Comparison of ENCODE assay signal across 19 cellular contexts in genomic region chr2:11588228-11589110, GRCh38. TPM values are rescaled to one million over a fixed set of nuclear protein-coding genes. Genes with fewer than 3 reads are reported as not detected.
A peak's percentile ranks its signal among the peaks of the same experiment; 100 is the strongest.
DNase-seq lines count a peak whose midpoint lies in the region; ATAC-seq, FAIRE-seq and TF ChIP-seq lines count a peak whose summit lies in the region.
"Had no signal": no experiment of that assay in that cellular context is flagged by ENCODE, and none has a peak within 500 bp of the region (broad histone marks: within the 10 kb centered on the region; RNA-seq: fewer than 3 reads in every experiment).

No MANE protein-coding gene starts in this region.

- H3K27ac ChIP-seq in HCT116 (ENCODE audit: low read depth, low read length), result no peak overlapping the region
- no peak overlapping the region for H3K27ac ChIP-seq in WERI-Rb-1
- no peak overlapping the region for H3K27ac ChIP-seq in kidney (ENCODE audit: low read depth in 2 of 2, low read length in 2 of 2)
- H3K27ac ChIP-seq in upper lobe of right lung, result no peak overlapping the region
- H3K27ac ChIP-seq: BLaER1 treated with 17β-estradiol and CSF1 and Interleukin-3, amounts not matched to agents 10 nM and 100 nM; SJSA1 had no signal

- no peaks in the 10 kb centered on the region for H3K79me2 ChIP-seq in HCT116 (ENCODE audit: insufficient read depth, low read length)

- no peaks in the 10 kb centered on the region for H3K9me3 Mint-ChIP-seq in Calu3 (ENCODE audit: low read depth, unreplicated experiment)
- H3K9me3 Mint-ChIP-seq: CD8-positive, alpha-beta T cell had no signal

- no peak overlapping the region for H3K4me3 Mint-ChIP-seq in Calu3 (ENCODE audit: low read depth, unreplicated experiment)
- H3K4me3 Mint-ChIP-seq: CD8-positive, alpha-beta T cell had no signal

- H3K9me3 ChIP-seq in HCT116 (ENCODE audit: control insufficient read depth in 1 of 2, insufficient read depth in 1 of 2, low read depth in 1 of 2, low read length in 2 of 2) (no peaks in the 10 kb centered on the region), WERI-Rb-1 (ENCODE audit: severe bottlenecking) (no peaks in the 10 kb centered on the region), kidney (ENCODE audit: control insufficient read depth in 1 of 2, low read length in 2 of 2) (no peaks in the 10 kb centered on the region), upper lobe of right lung (no peaks in the 10 kb centered on the region)
- H3K9me3 ChIP-seq: BLaER1 treated with 17β-estradiol and CSF1 and Interleukin-3, amounts not matched to agents 10 nM and 100 nM; SJSA1 had no signal

- TF ChIP-seq CTCF in Calu3 (IDR thresholded peaks at IDR 0.05; ENCODE audit: unreplicated experiment) (no peak), HCT116 (IDR thresholded peaks at IDR 0.05 in 2 of 3, conservative IDR thresholded peaks at IDR 0.05 in 1 of 3; ENCODE audit: borderline replicate concordance in 1 of 3, insufficient read depth in 1 of 3, low read depth in 2 of 3, low read length in 2 of 3) (no peak), WERI-Rb-1 (IDR thresholded peaks at IDR 0.05; ENCODE audit: low read depth, low read length) (0 out of 2 replicates have a peak, but pooled peaks have one; percentile 2), kidney (IDR thresholded peaks at IDR 0.05; ENCODE audit: borderline replicate concordance, extremely low read depth, insufficient read depth) (no peak), upper lobe of right lung (IDR thresholded peaks at IDR 0.05) (no peak)

- no peaks in the 10 kb centered on the region for H3K9me2 ChIP-seq in HCT116 (ENCODE audit: insufficient read depth)

- no peak overlapping the region for H2AFZ ChIP-seq in HCT116 (ENCODE audit: low read depth, low read length, poor library complexity, severe bottlenecking)

- H3K27ac Mint-ChIP-seq in Calu3 (ENCODE audit: unreplicated experiment), result no peak overlapping the region
- H3K27ac Mint-ChIP-seq: CD8-positive, alpha-beta T cell had no signal

- POLR2A ChIA-PET in HCT116 (lab: Charles Lee), result no interaction called here

- no peaks in the 10 kb centered on the region for H4K20me1 ChIP-seq in HCT116 (ENCODE audit: insufficient read depth)

- H3K27me3 Mint-ChIP-seq in Calu3 (ENCODE audit: unreplicated experiment), result peaks cover 37% of the 10 kb centered on the region

- BruUV-seq in Calu3 (replicated peaks; lab: Mats Ljungman, UMichigan) (no TSS peak), HCT116 (replicated peaks; lab: Mats Ljungman, UMichigan) (no TSS peak)

- no peak overlapping the region for H3K9ac ChIP-seq in HCT116 (ENCODE audit: low read length)
- no peak overlapping the region for H3K9ac ChIP-seq in kidney (ENCODE audit: low read length in 2 of 2)
- H3K9ac ChIP-seq: BLaER1 treated with 17β-estradiol and CSF1 and Interleukin-3, amounts not matched to agents 10 nM and 100 nM had no signal

- H3K36me3 ChIP-seq in HCT116 (ENCODE audit: control insufficient read depth in 1 of 2, insufficient read depth in 2 of 2, low read length in 2 of 2) (no peaks in the 10 kb centered on the region), WERI-Rb-1 (no peaks in the 10 kb centered on the region), kidney (ENCODE audit: control insufficient read depth in 1 of 2, insufficient read depth in 2 of 2, low read length in 2 of 2) (no peaks in the 10 kb centered on the region), upper lobe of right lung (no peaks in the 10 kb centered on the region)
- H3K36me3 ChIP-seq: BLaER1 treated with 17β-estradiol and CSF1 and Interleukin-3, amounts not matched to agents 10 nM and 100 nM; SJSA1 had no signal

- no peak overlapping the region for H3K4me3 ChIP-seq in HCT116 (replicated peaks in 1 of 2; ENCODE audit: low read depth in 1 of 2, low read length in 2 of 2)
- H3K4me3 ChIP-seq in WERI-Rb-1 (ENCODE audit: low read depth, low read length), result no peak overlapping the region
- no peak overlapping the region for H3K4me3 ChIP-seq in kidney (ENCODE audit: low read length in 2 of 2)
- H3K4me3 ChIP-seq in upper lobe of right lung, result no peak overlapping the region
- H3K4me3 ChIP-seq: BLaER1 treated with 17β-estradiol and CSF1 and Interleukin-3, amounts not matched to agents 10 nM and 100 nM; SJSA1 had no signal

- no peak for TF ChIP-seq RAD21 in HCT116 (IDR thresholded peaks at IDR 0.05; ENCODE audit: low read depth)

- H3K27me3 ChIP-seq in HCT116 (ENCODE audit: insufficient read depth, low read length) (no peaks in the 10 kb centered on the region), WERI-Rb-1 (ENCODE audit: insufficient read depth, low read depth, severe bottlenecking) (no peaks in the 10 kb centered on the region), upper lobe of right lung (no peaks in the 10 kb centered on the region)
- H3K27me3 ChIP-seq: BLaER1 treated with 17β-estradiol and CSF1 and Interleukin-3, amounts not matched to agents 10 nM and 100 nM had no signal

- ATAC-seq in HCT116 (peak; percentile 31; the same call in 1 of the 2 replicates), upper lobe of right lung (no peak)
- ATAC-seq: CD8-positive, alpha-beta T cell had no signal

- no peaks in the 10 kb centered on the region for H3K36me3 Mint-ChIP-seq in Calu3 (ENCODE audit: insufficient read depth, unreplicated experiment)
- H3K36me3 Mint-ChIP-seq: CD8-positive, alpha-beta T cell had no signal

- DNase-seq in Calu3 (peak; percentile 30), HCT116 (ENCODE audit: low read depth, low spot score) (no peak), WERI-Rb-1 (peak; percentile 70), kidney (peak; percentile 55), NCI-H2227 (lab: John Stamatoyannopoulos, UW; ENCODE audit: unreplicated experiment) (no peak), cortex of kidney (lab: John Stamatoyannopoulos, UW) (no peak), upper lobe of right lung (no peak)
- DNase-seq: CD8-positive, alpha-beta T cell; DMS53; EL; KG1; NCI-H1694 treated with DMSO at 0.1 percent for 48 hours; NCI-H2107; NCI-H774 had no signal

- H3K4me1 ChIP-seq in HCT116 (ENCODE audit: control insufficient read depth in 1 of 2, insufficient read depth in 2 of 2, low read length in 2 of 2) (peaks cover 4 to 11% of the 10 kb centered on the region in 2 experiments), kidney (ENCODE audit: control insufficient read depth in 1 of 2, insufficient read depth in 1 of 2, low read depth in 1 of 2, low read length in 2 of 2) (no peaks in the 10 kb centered on the region), upper lobe of right lung (no peaks in the 10 kb centered on the region)

- no peak for FAIRE-seq in kidney (lab: Jason Lieb, UNC)
- FAIRE-seq: GM12891, GM18507, H1 had no signal

- RAD21 ChIA-PET in HCT116 (lab: Charles Lee; ENCODE audit: low non-redundant PET in 1 of 2, low total read pairs in 2 of 2, uncharacterized antibody in 2 of 2, unreplicated experiment in 2 of 2), result no interaction called here

- H3K4me1 Mint-ChIP-seq in Calu3 (ENCODE audit: low read depth, unreplicated experiment), result no peaks in the 10 kb centered on the region

- no peak overlapping the region for H3K4me2 ChIP-seq in HCT116 (ENCODE audit: low read length)
- H3K4me2 ChIP-seq: BLaER1 treated with 17β-estradiol and CSF1 and Interleukin-3, amounts not matched to agents 10 nM and 100 nM had no signal

- intact Hi-C loops in Calu3 (cut with micrococcal nuclease; ENCODE audit: unreplicated experiment), result loop anchor here (5.0 to 10.0 kb wide), 3 partner anchors 94 to 754 kb away; no protein-coding TSS in a partner anchor
- intact Hi-C loops in HCT116 (cut with micrococcal nuclease), result no loop called here
- intact Hi-C loops in kidney (cut with DNase I), result no loop called here
- intact Hi-C loops in upper lobe of right lung (cut with DNase I), result no loop called here

- TF ChIP-seq POLR2A in HCT116 (IDR thresholded peaks at IDR 0.05; ENCODE audit: borderline replicate concordance, extremely low read depth, insufficient read depth, insufficient read length), result no peak

- CTCF ChIA-PET in Calu3 (lab: Charles Lee) (no interaction called here), HCT116 (lab: Charles Lee) (no interaction called here)

TF ChIP-seq in HCT116, 20 proteins besides CTCF, POLR2A, EP300 and RAD21:
- no peak for TF ChIP-seq SP1 (IDR thresholded peaks at IDR 0.05; ENCODE audit: low read depth)
- no peak for TF ChIP-seq CBX3 (IDR thresholded peaks at IDR 0.05; ENCODE audit: low read depth)
- no peak for TF ChIP-seq MAX (IDR thresholded peaks at IDR 0.05)

RNA-seq across cellular contexts. Expression of gene GREB1, which starts 54.6 kb away (rescaled TPM):
- total RNA-seq in Calu3 (2022), result 0.54 and 0.90 TPM in 2 replicates
- 6.2 TPM for total RNA-seq in HCT116 (2021; ENCODE audit: unreplicated experiment)
- 2.2 TPM in 2 replicates for polyA plus RNA-seq in HCT116 (2012)
- total RNA-seq in kidney, result 0.98 TPM
- 1.8 TPM for polyA plus RNA-seq in kidney (ENCODE audit: insufficient read depth, low read depth, low replicate concordance)
- 0.90 TPM for total RNA-seq in upper lobe of right lung
- total RNA-seq: SJSA1 had no signal

Comparison
In these comparisons a context has a peak if more than half of its experiments do, and no peak if none do; other contexts are left out.
1. DNase-seq: peak in Calu3 (single experiment), WERI-Rb-1 (single experiment) and kidney (single experiment); none in HCT116 (single experiment), NCI-H2227 (single experiment), cortex of kidney (single experiment) and upper lobe of right lung (single experiment).